8 cellular contexts compared by ENCODE assay signal in genomic region chr2:238285653-238286082, GRCh38. TPM values are rescaled to one million over a fixed set of nuclear protein-coding genes. Genes with fewer than 3 reads are reported as not detected.
DNase-seq lines count a peak whose midpoint lies in the region; ATAC-seq and TF ChIP-seq lines count a peak whose summit lies in the region.

No MANE protein-coding gene starts in this region.

- H3K27ac Mint-ChIP-seq in activated naive CD8-positive, alpha-beta T cell treated with anti-CD3 and anti-CD28 coated beads, Interleukin-2, amount 50 U/mL, for 24 hours, result no peak overlapping the region

- H3K36me3 ChIP-seq in mesenchymal stem cell (ENCODE audit: control insufficient read depth in 1 of 2, insufficient read depth in 2 of 2, low read depth in 1 of 2, low read length in 2 of 2), result peaks cover 0 to 3% of the 10 kb centered on the region in 2 experiments
- no peaks in the 10 kb centered on the region for H3K36me3 ChIP-seq in aorta (ENCODE audit: control insufficient read depth in 1 of 2, insufficient read depth in 2 of 2, low read length in 1 of 2)

- no peak overlapping the region for H3K14ac ChIP-seq in mesenchymal stem cell (ENCODE audit: low read length in 2 of 2)

- H3K9ac ChIP-seq in mesenchymal stem cell (ENCODE audit: low read length), result peak overlapping the region; percentile 99

- intact Hi-C loops in dorsolateral prefrontal cortex (cut with DNase I), result no loop called here
- intact Hi-C loops in aorta (cut with DNase I), result loop anchor here in 1 of 2 donors (2.0 kb wide), 1 partner anchor 35 kb away; the partner anchor contains the start of gene TRAF3IP1

- 36% methylated on average over 7 of the region's 7 CpGs for WGBS in mesenchymal stem cell
- WGBS in aorta, 2 donors, result 21 to 29% methylated on average over 7 of the region's 7 CpGs

- H3K27me3 Mint-ChIP-seq in activated naive CD8-positive, alpha-beta T cell treated with anti-CD3 and anti-CD28 coated beads, Interleukin-2, amount 50 U/mL, for 24 hours, result no peaks in the 10 kb centered on the region

- ATAC-seq in aorta (ENCODE audit: low FRiP score), result peak; percentile 67
- ATAC-seq in GM18868 (IDR thresholded peaks at IDR 0.05; ENCODE audit: unreplicated experiment), result no peak
- ATAC-seq in activated naive CD8-positive, alpha-beta T cell treated with anti-CD3 and anti-CD28 coated beads, Interleukin-2, amount 50 U/mL, for 24 hours, result no peak

- H3K4me3 ChIP-seq in dorsolateral prefrontal cortex (peak overlapping the region in 36 of 59 donors; percentile 1 to 96 (median 88)), mesenchymal stem cell (ENCODE audit: insufficient read depth in 1 of 2, low read depth in 1 of 2, low read length in 2 of 2) (peak overlapping the region in 1 of 2 experiments; percentile 45), aorta (ENCODE audit: low read length in 2 of 2) (no peak overlapping the region)

- H2AFZ ChIP-seq in mesenchymal stem cell (ENCODE audit: low read depth, low read length), result no peak overlapping the region

- no peaks in the 10 kb centered on the region for H3K9me3 ChIP-seq in mesenchymal stem cell (ENCODE audit: control insufficient read depth, low read length)
- H3K9me3 ChIP-seq in aorta (ENCODE audit: control insufficient read depth, low read length), result no peaks in the 10 kb centered on the region

- H2AK5ac ChIP-seq in mesenchymal stem cell (ENCODE audit: low read length, severe bottlenecking), result no peak overlapping the region

- no peak overlapping the region for H2BK5ac ChIP-seq in mesenchymal stem cell (ENCODE audit: low read depth, low read length, poor library complexity, severe bottlenecking)

- peak overlapping the region; percentile 86 to 88 for H2BK12ac ChIP-seq in mesenchymal stem cell (ENCODE audit: low read length in 2 of 2)

- H3K9me3 Mint-ChIP-seq in activated naive CD8-positive, alpha-beta T cell treated with anti-CD3 and anti-CD28 coated beads, Interleukin-2, amount 50 U/mL, for 24 hours, result no peaks in the 10 kb centered on the region

- TF ChIP-seq CTCF in dorsolateral prefrontal cortex (IDR thresholded peaks at IDR 0.05 in 54 of 56, conservative IDR thresholded peaks at IDR 0.05 in 2 of 56; ENCODE audit: low read depth in 1 of 56, partially characterized antibody in 56 of 56), result no peak
- TF ChIP-seq CTCF in GM10266 (IDR thresholded peaks at IDR 0.05; ENCODE audit: control insufficient read depth, insufficient read depth, low read depth, missing control alignments), result no peak

- peak overlapping the region; percentile 52 to 55 for H3K18ac ChIP-seq in mesenchymal stem cell (ENCODE audit: low read depth in 1 of 2, low read length in 2 of 2)

- peak overlapping the region; percentile 89 for H4K8ac ChIP-seq in mesenchymal stem cell (ENCODE audit: low read length)

- H3K4me1 ChIP-seq in mesenchymal stem cell (ENCODE audit: control insufficient read depth, insufficient read depth, low read depth, low read length) (peaks cover 56% of the 10 kb centered on the region), aorta (ENCODE audit: control insufficient read depth in 1 of 2, insufficient read depth in 2 of 2, low read length in 2 of 2) (no peaks in the 10 kb centered on the region)

- no peak overlapping the region for H3K4me3 Mint-ChIP-seq in activated naive CD8-positive, alpha-beta T cell treated with anti-CD3 and anti-CD28 coated beads, Interleukin-2, amount 50 U/mL, for 24 hours

- peak overlapping the region in 1 of 2 experiments; percentile 65 for H3K4ac ChIP-seq in mesenchymal stem cell (ENCODE audit: low read depth in 1 of 2, low read length in 2 of 2)

- peak overlapping the region; percentile 46 for H4K91ac ChIP-seq in mesenchymal stem cell (ENCODE audit: low read length)

- no peak overlapping the region for H3K4me2 ChIP-seq in mesenchymal stem cell (ENCODE audit: low read length, poor library complexity, severe bottlenecking)

- H3K79me1 ChIP-seq in mesenchymal stem cell (replicated peaks; ENCODE audit: low read length, poor library complexity, severe bottlenecking), result peaks cover 31% of the 10 kb centered on the region

- peak overlapping the region in 53 of 59 donors; percentile 1 to 95 (median 76) for H3K27ac ChIP-seq in dorsolateral prefrontal cortex
- H3K27ac ChIP-seq in mesenchymal stem cell (ENCODE audit: low read length, poor library complexity, severe bottlenecking), result peak overlapping the region; percentile 83
- peak overlapping the region; percentile 72 to 88 for H3K27ac ChIP-seq in aorta (ENCODE audit: low read depth in 1 of 2, low read length in 2 of 2)

- H3K36me3 Mint-ChIP-seq in activated naive CD8-positive, alpha-beta T cell treated with anti-CD3 and anti-CD28 coated beads, Interleukin-2, amount 50 U/mL, for 24 hours (ENCODE audit: low read depth), result no peaks in the 10 kb centered on the region

- H3K4me1 Mint-ChIP-seq in activated naive CD8-positive, alpha-beta T cell treated with anti-CD3 and anti-CD28 coated beads, Interleukin-2, amount 50 U/mL, for 24 hours, result peaks cover 48% of the 10 kb centered on the region

- no peak overlapping the region for H3K23ac ChIP-seq in mesenchymal stem cell (ENCODE audit: low read length in 2 of 2)

- no peaks in the 10 kb centered on the region for H3K27me3 ChIP-seq in dorsolateral prefrontal cortex
- no peaks in the 10 kb centered on the region for H3K27me3 ChIP-seq in mesenchymal stem cell (ENCODE audit: control insufficient read depth in 1 of 2, insufficient read depth in 1 of 2, low read length in 2 of 2)
- no peaks in the 10 kb centered on the region for H3K27me3 ChIP-seq in aorta (ENCODE audit: control insufficient read depth in 1 of 2, insufficient read depth in 2 of 2, low read length in 1 of 2)

- DNase-seq in AG08396 (ENCODE audit: low spot score) (peak; percentile 88), NCI-H2029 treated with DMSO at 0.1 percent for 48 hours (lab: John Stamatoyannopoulos, UW) (peak; percentile 77), dorsolateral prefrontal cortex (peak in 3 of 10 donors; percentile 39 to 58 (median 51)), mesenchymal stem cell (peak; percentile 99), aorta (peak; percentile 88 to 91), GM10266 (ENCODE audit: extremely low spot score) (no peak)
- no peak for DNase-seq in activated naive CD8-positive, alpha-beta T cell treated with anti-CD3 and anti-CD28 coated beads, Interleukin-2, amount 50 U/mL, for 24 hours

- peak overlapping the region; percentile 68 for H2BK120ac ChIP-seq in mesenchymal stem cell (ENCODE audit: low read depth, low read length)

- H2BK15ac ChIP-seq in mesenchymal stem cell (ENCODE audit: low read depth, poor library complexity, severe bottlenecking), result no peak overlapping the region

RNA-seq across cellular contexts. Expression of gene PER2, which starts 2.7 kb away (rescaled TPM):
- 10 to 100 TPM in 119 of 120 experiments, 1 to 10 TPM in 1; 9.9 to 34.3 (median 18.4) TPM for total RNA-seq in dorsolateral prefrontal cortex
- polyA plus RNA-seq in mesenchymal stem cell (2013, experiment 1 of 2), result 1.1 TPM
- 1.1 TPM for polyA plus RNA-seq in mesenchymal stem cell (2013, experiment 2 of 2)
- 10 to 100 TPM; 22.0 to 25.1 TPM for total RNA-seq in aorta
- 1 to 10 TPM; 2.0 to 6.1 TPM for polyA plus RNA-seq in aorta

RNA-seq across cellular contexts. Expression of gene TRAF3IP1, which starts 34.6 kb away (rescaled TPM):
- total RNA-seq in dorsolateral prefrontal cortex (10 to 100 TPM; 17.6 to 47.3 (median 30.2) TPM), aorta (10 to 100 TPM; 21.0 to 21.5 TPM)
- polyA plus RNA-seq in mesenchymal stem cell (2013, experiment 1 of 2), result 15.5 TPM
- polyA plus RNA-seq in mesenchymal stem cell (2013, experiment 2 of 2), result 15.2 TPM
- polyA plus RNA-seq in aorta, result 10 to 100 TPM; 14.4 to 15.8 TPM

RNA-seq across cellular contexts. Expression of gene HES6, which starts 45.8 kb away (rescaled TPM):
- total RNA-seq in dorsolateral prefrontal cortex, result 10 to 100 TPM; 16.3 to 92.6 (median 39.4) TPM
- 3.5 TPM for polyA plus RNA-seq in mesenchymal stem cell (2013, experiment 1 of 2)
- polyA plus RNA-seq in mesenchymal stem cell (2013, experiment 2 of 2), result 2.9 TPM
- 1 to 10 TPM; 3.3 to 5.2 TPM for total RNA-seq in aorta
- polyA plus RNA-seq in aorta, result 1 to 10 TPM; 3.3 to 9.4 TPM

Comparison
In these comparisons a context has a peak if more than half of its experiments do, and no peak if none do; other contexts are left out.
1. DNase-seq: peak in AG08396 (single experiment), NCI-H2029 treated with DMSO at 0.1 percent for 48 hours (single experiment), mesenchymal stem cell (single experiment) and aorta (2 of 2); none in GM10266 (single experiment) and activated naive CD8-positive, alpha-beta T cell treated with anti-CD3 and anti-CD28 coated beads, Interleukin-2, amount 50 U/mL, for 24 hours (single experiment).
2. H3K4me3 ChIP-seq: peak in dorsolateral prefrontal cortex (36 of 59); none in aorta (0 of 2).
3. Peak in every context shown above with its lines, with median percentiles within 50 percentile points of each other: H3K27ac ChIP-seq.